18 cellular contexts compared by ENCODE assay signal in the genomic region with DNA sequence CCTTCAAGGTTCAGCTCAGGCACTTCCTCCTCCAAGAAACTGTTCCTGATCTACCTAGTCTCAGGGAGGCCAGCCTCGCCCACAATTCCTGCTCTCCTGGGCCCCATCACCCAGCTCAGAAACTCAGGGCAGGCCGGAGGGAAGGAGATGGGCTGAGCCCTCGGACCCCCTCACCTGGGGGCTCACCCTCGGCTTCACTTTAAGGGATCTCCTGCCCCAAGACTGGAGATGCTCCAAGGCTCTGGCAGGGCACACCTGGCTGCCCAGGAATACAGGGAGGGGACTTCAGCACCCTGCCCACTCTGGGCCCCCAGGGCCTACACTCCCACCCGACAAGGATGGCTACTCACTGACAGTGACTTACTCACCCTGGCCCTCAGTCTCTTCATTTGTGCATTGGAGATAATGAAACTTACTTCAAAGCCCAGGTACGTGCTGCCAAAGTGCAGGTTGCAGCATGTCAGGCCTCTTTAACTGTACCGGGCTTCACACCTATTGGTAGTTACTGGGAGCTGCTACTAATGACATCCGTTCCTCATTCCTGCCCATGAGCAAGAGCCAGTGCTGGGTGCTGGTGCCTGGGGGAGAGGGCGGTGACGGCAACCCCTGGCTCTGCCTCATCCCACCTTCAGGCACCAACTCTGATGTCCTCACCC. TPM values are rescaled to one million over a fixed set of nuclear protein-coding genes. Genes with fewer than 3 reads are reported as not detected.
DNase-seq lines count a peak whose midpoint lies in the region; ATAC-seq, FAIRE-seq and TF ChIP-seq lines count a peak whose summit lies in the region.
"Had no signal": no experiment of that assay in that cellular context is flagged by ENCODE, and none has a peak within 500 bp of the region (broad histone marks: within the 10 kb centered on the region; RNA-seq: fewer than 3 reads in every experiment).

No MANE protein-coding gene starts in this region.

- H2AK9ac ChIP-seq in IMR-90 (replicated peaks; ENCODE audit: low read depth, low read length, poor library complexity), result no peak overlapping the region

- H3K23ac ChIP-seq in IMR-90 (ENCODE audit: low read depth, low read length) (no peak overlapping the region), H1 (ENCODE audit: insufficient read length) (no peak overlapping the region)

- H4K91ac ChIP-seq in IMR-90 (ENCODE audit: insufficient read depth, low read depth, low read length), result no peak overlapping the region
- no peak overlapping the region for H4K91ac ChIP-seq in H1 (replicated peaks; ENCODE audit: insufficient read length, low read length)

- ATAC-seq in IMR-90 (ENCODE audit: low read depth), result no peak
- no peak for ATAC-seq in HG03039 (IDR thresholded peaks at IDR 0.05; ENCODE audit: unreplicated experiment)
- ATAC-seq: Panc1 had no signal

- H3K4ac ChIP-seq in IMR-90 (ENCODE audit: low read depth, low read length) (no peak overlapping the region), H1 (replicated peaks; ENCODE audit: insufficient read length, low read depth, low read length) (no peak overlapping the region)

- POLR2A ChIA-PET in IMR-90 (lab: Charles Lee; ENCODE audit: unreplicated experiment) (no interaction called here), H1 (lab: Charles Lee; ENCODE audit: partially characterized antibody) (interaction anchor here (0.7 to 1.5 kb wide), 3 partner anchors 10 to 49 kb away, joined by 3 to 4 read pairs (median 4); no protein-coding TSS in a partner anchor)

- H2BK20ac ChIP-seq in IMR-90 (ENCODE audit: low read depth, low read length) (no peak overlapping the region), H1 (ENCODE audit: low read length) (no peak overlapping the region)

- H3K9me3 ChIP-seq in IMR-90 (ENCODE audit: control insufficient read depth, insufficient read depth, low read length), result no peaks in the 10 kb centered on the region
- H3K9me3 ChIP-seq in H1 (ENCODE audit: insufficient read depth in 2 of 2, low read depth in 1 of 2, low read length in 1 of 2), result no peaks in the 10 kb centered on the region
- H3K9me3 ChIP-seq in muscle layer of colon (ENCODE audit: low read length), result no peaks in the 10 kb centered on the region
- H3K9me3 ChIP-seq: MG63 had no signal

- no peaks in the 10 kb centered on the region; the same call in 1 of the 2 replicates for H3K4me1 ChIP-seq in IMR-90 (ENCODE audit: control insufficient read depth, insufficient read depth, low read length)
- H3K4me1 ChIP-seq in H1 (replicated peaks in 1 of 4; ENCODE audit: control insufficient read depth in 3 of 4, insufficient read depth in 4 of 4, low read length in 3 of 4), result peaks cover 4 to 14% (median 9%) of the 10 kb centered on the region in 4 experiments
- H3K4me1 ChIP-seq in muscle layer of colon (ENCODE audit: insufficient read depth, low read length), result peaks cover 10% of the 10 kb centered on the region

- no peak overlapping the region for H2AK5ac ChIP-seq in IMR-90 (ENCODE audit: low read depth, low read length)
- H2AK5ac ChIP-seq in H1 (ENCODE audit: low read depth, low read length), result no peak overlapping the region; the same call in 1 of the 2 replicates

- H2BK5ac ChIP-seq in IMR-90 (ENCODE audit: low read depth, low read length, poor library complexity, severe bottlenecking) (no peak overlapping the region), H1 (ENCODE audit: low read depth, low read length) (no peak overlapping the region)

- H3K27ac ChIP-seq in 22Rv1 (peak overlapping the region; percentile 57), IMR-90 (ENCODE audit: insufficient read depth, low read length) (no peak overlapping the region), H1 (ENCODE audit: low read depth, low read length) (no peak overlapping the region), muscle layer of colon (ENCODE audit: low read depth, low read length) (peak overlapping the region; percentile 56)
- H3K27ac ChIP-seq: neural progenitor cell had no signal

- H2BK120ac ChIP-seq in IMR-90 (ENCODE audit: low read depth, low read length) (no peak overlapping the region), H1 (replicated peaks; ENCODE audit: low read depth, low read length) (no peak overlapping the region)

- H3K56ac ChIP-seq in IMR-90 (ENCODE audit: extremely low read depth, insufficient read depth, low read length) (no peak overlapping the region), H1 (replicated peaks; ENCODE audit: insufficient read length, low read depth, low read length) (no peak overlapping the region)

- H4K20me1 ChIP-seq in IMR-90 (ENCODE audit: insufficient read depth, low read length) (no peaks in the 10 kb centered on the region), H1 (replicated peaks in 1 of 2; ENCODE audit: control insufficient read depth in 1 of 2, insufficient read depth in 2 of 2, low read length in 2 of 2) (no peaks in the 10 kb centered on the region)

- peaks cover 2% of the 10 kb centered on the region; the same call in 1 of the 2 replicates for H3K23me2 ChIP-seq in H1 (ENCODE audit: low read depth, low read length)

- BruUV-seq in IMR-90 (replicated peaks; lab: Mats Ljungman, UMichigan), result no TSS peak

- WGBS in IMR-90 (ENCODE audit: extremely low coverage in 2 of 2, insufficient read length in 1 of 2), 2 experiments, result 90% methylated on average over 2 of the region's 10 CpGs; no CpG with 5 or more reads in 1 of the 2 experiments
- 83% methylated on average over 8 of the region's 10 CpGs; no CpG with 5 or more reads in 1 of the 2 experiments for WGBS in H1 (ENCODE audit: extremely low coverage in 1 of 2, insufficient coverage in 1 of 2, insufficient read length in 1 of 2, insufficient replicate concordance in 2 of 2, low coverage in 1 of 2, low lambda C conversion rate in 2 of 2, missing lambda C conversion rate in 1 of 2), 2 experiments

- H3K36me3 ChIP-seq in IMR-90 (ENCODE audit: control insufficient read depth, insufficient read depth, low read length) (no peaks in the 10 kb centered on the region), H1 (ENCODE audit: control insufficient read depth in 2 of 4, insufficient read depth in 4 of 4, low read length in 3 of 4) (no peaks in the 10 kb centered on the region), muscle layer of colon (ENCODE audit: insufficient read depth, low read length) (no peaks in the 10 kb centered on the region)
- H3K36me3 ChIP-seq: MG63, neural progenitor cell had no signal

- in situ Hi-C loops in IMR-90 (cut with MboI; ENCODE audit: low sequenced_read_pairs), result no loop called here

- H3K9me1 ChIP-seq in IMR-90 (ENCODE audit: insufficient read depth, low read length), result no peaks in the 10 kb centered on the region

- dilution Hi-C loops in IMR-90 (cut with HindIII; ENCODE audit: low sequenced_read_pairs, unreplicated experiment), result no loop called here

- TF ChIP-seq EP300 in H1 (IDR thresholded peaks at IDR 0.05; ENCODE audit: borderline replicate concordance in 1 of 2, low read depth in 2 of 2, low read length in 2 of 2), result no peak

- H3K79me1 ChIP-seq in IMR-90 (ENCODE audit: low read depth in 1 of 2, low read length in 2 of 2), result no peaks in the 10 kb centered on the region
- H3K79me1 ChIP-seq in H1 (ENCODE audit: low read depth, low read length), result no peaks in the 10 kb centered on the region

- peak overlapping the region; percentile 24 for H2AFZ ChIP-seq in IMR-90 (replicated peaks; ENCODE audit: low read length, poor library complexity)
- no peak overlapping the region for H2AFZ ChIP-seq in H1 (ENCODE audit: low read length)
- H2AFZ ChIP-seq: neural progenitor cell had no signal

- H4K8ac ChIP-seq in IMR-90 (ENCODE audit: low read depth in 2 of 2, low read length in 2 of 2) (no peak overlapping the region), H1 (ENCODE audit: extremely low read depth, insufficient read depth, low read length) (no peak overlapping the region)

- TF ChIP-seq CTCF in 22Rv1 (IDR thresholded peaks at IDR 0.05) (no peak), IMR-90 (conservative IDR thresholded peaks at IDR 0.05; ENCODE audit: low read depth, low read length) (no peak), H1 (IDR thresholded peaks at IDR 0.05; ENCODE audit: control extremely low read depth in 1 of 3, insufficient read depth in 1 of 3, low read depth in 1 of 3, low read length in 3 of 3) (no peak)

- intact Hi-C loops in IMR-90 (cut with micrococcal nuclease), result no loop called here

- H3K4me3 ChIP-seq in IMR-90 (ENCODE audit: insufficient read depth, low read depth, low read length), result no peak overlapping the region
- no peak overlapping the region for H3K4me3 ChIP-seq in H1 (ENCODE audit: extremely low read depth in 1 of 4, insufficient read depth in 2 of 4, low read depth in 3 of 4, low read length in 4 of 4)
- no peak overlapping the region for H3K4me3 ChIP-seq in muscle layer of colon (ENCODE audit: low read depth in 1 of 2, low read length in 2 of 2)
- H3K4me3 ChIP-seq: MG63, neural progenitor cell had no signal

- TF ChIP-seq POLR2A in IMR-90 (IDR thresholded peaks at IDR 0.05; ENCODE audit: low read depth, low read length) (no peak), H1 (IDR thresholded peaks at IDR 0.05; ENCODE audit: control extremely low read depth in 1 of 2, low read depth in 2 of 2, low read length in 2 of 2) (no peak)

- DNase-seq in IMR-90 (no peak), H1 (ENCODE audit: low read depth in 1 of 2, low spot score in 2 of 2) (no peak), 8988T (no peak), NCI-H1092 treated with DMSO at 0.1 percent for 48 hours (lab: John Stamatoyannopoulos, UW) (no peak)
- DNase-seq: activated CD4-positive, alpha-beta T cell treated with anti-CD3 and anti-CD28 coated beads, Interleukin-2, amount 10 ng/mL, durations not matched to agents 7 days and 5 days; activated naive CD4-positive, alpha-beta T cell; dermis blood vessel endothelial cell; glutamatergic neuron; NCI-H748 treated with DMSO at 0.1 percent for 48 hours; stimulated activated CD4-positive, alpha-beta T cell treated with anti-CD3 and anti-CD28 coated beads, Interleukin-2, amount 100 ng/mL, for 24 hours; SW 1271 had no signal

- H3K79me2 ChIP-seq in H1 (ENCODE audit: control insufficient read depth in 1 of 2, insufficient read depth in 2 of 2, low read length in 2 of 2), result no peaks in the 10 kb centered on the region

- TF ChIP-seq RAD21 in IMR-90 (IDR thresholded peaks at IDR 0.05; ENCODE audit: low read length) (no peak), H1 (IDR thresholded peaks at IDR 0.05 in 1 of 2, conservative IDR thresholded peaks at IDR 0.05 in 1 of 2; ENCODE audit: low read depth in 2 of 2, low read length in 2 of 2) (no peak)

- H3K27me3 ChIP-seq in IMR-90 (ENCODE audit: control insufficient read depth, insufficient read depth, low read length) (no peaks in the 10 kb centered on the region; the same call in 1 of the 2 replicates), H1 (replicated peaks in 1 of 4; ENCODE audit: control insufficient read depth in 3 of 4, extremely low read depth in 1 of 4, insufficient read depth in 3 of 4, low read length in 3 of 4) (no peaks in the 10 kb centered on the region; a peak in 1 of 7 replicates), muscle layer of colon (ENCODE audit: control insufficient read depth in 1 of 2, insufficient read depth in 2 of 2, low read length in 2 of 2) (no peaks in the 10 kb centered on the region)
- H3K27me3 ChIP-seq: MG63, neural progenitor cell had no signal

- no peak overlapping the region for H3K14ac ChIP-seq in IMR-90 (replicated peaks; ENCODE audit: low read depth, low read length)
- no peak overlapping the region for H3K14ac ChIP-seq in H1 (ENCODE audit: insufficient read length)

- CTCF ChIA-PET in IMR-90 (lab: Yijun Ruan, JAX) (no interaction called here), H1 (lab: Charles Lee; ENCODE audit: partially characterized antibody) (interaction anchor here (0.9 to 3.6 kb wide), 8 partner anchors 10 to 95 kb away, joined by 3 to 16 read pairs (median 4); no protein-coding TSS in a partner anchor)

- no peak for FAIRE-seq in H1 (lab: Jason Lieb, UNC)
- FAIRE-seq: D721Med had no signal

- no peak overlapping the region for H3K4me2 ChIP-seq in IMR-90 (ENCODE audit: low read depth, low read length)
- H3K4me2 ChIP-seq in H1 (ENCODE audit: insufficient read depth in 1 of 2, low read depth in 2 of 2, low read length in 2 of 2), result no peak overlapping the region
- H3K4me2 ChIP-seq: neural progenitor cell had no signal

- H3K9ac ChIP-seq in IMR-90 (ENCODE audit: low read depth, low read length) (no peak overlapping the region), H1 (replicated peaks in 1 of 4; ENCODE audit: extremely low read depth in 1 of 4, low read depth in 3 of 4, low read length in 3 of 4) (no peak overlapping the region), muscle layer of colon (ENCODE audit: low read length) (no peak overlapping the region)
- H3K9ac ChIP-seq: neural progenitor cell had no signal

- H4K5ac ChIP-seq in IMR-90 (ENCODE audit: low read depth, low read length) (no peak overlapping the region), H1 (ENCODE audit: insufficient read length, low read depth, low read length) (no peak overlapping the region)

- no peak overlapping the region for H2BK15ac ChIP-seq in IMR-90 (ENCODE audit: low read depth, low read length)
- H2BK15ac ChIP-seq in H1 (ENCODE audit: low read length), result 0 out of 2 replicates have a peak overlapping the region, but pooled peaks have one; percentile 81

- H3K18ac ChIP-seq in IMR-90 (ENCODE audit: low read depth, low read length) (no peak overlapping the region), H1 (ENCODE audit: extremely low read depth, low read length) (peak overlapping the region; percentile 32; the same call in 1 of the 2 replicates)

- peak overlapping the region; percentile 84; the same call in 1 of the 2 replicates for H2BK12ac ChIP-seq in H1 (ENCODE audit: low read depth, low read length)

RNA-seq across cellular contexts. Expression of a gene that starts 21.0 kb away (rescaled TPM):
- total RNA-seq in IMR-90 (2012; rRNA removed), result 1.6 and 2.2 TPM in 2 replicates
- polyA plus RNA-seq in IMR-90 (2012; rRNA removed), result 2.8 and 3.7 TPM in 2 replicates
- 0.86 and 1.6 TPM in 2 replicates for polyA plus RNA-seq in IMR-90 (2012; cell fraction: cytosol; rRNA removed)
- polyA plus RNA-seq in IMR-90 (2012; cell fraction: nucleus; rRNA removed; ENCODE audit: low replicate concordance), result 16.1 and 16.3 TPM in 2 replicates
- total RNA-seq in H1 (2021; fragmentation: NEBNext Ultra II Directional; extraction: Animal tissue kit (Norgen Biotek cat#: 25700)), result 8.9 and 9.7 TPM in 2 replicates
- polyA plus RNA-seq in H1 (2011; rRNA removed), result 2.6 and 4.5 TPM in 2 replicates
- polyA plus RNA-seq in H1 (2011; cell fraction: cytosol; rRNA removed), result 2.7 TPM
- polyA plus RNA-seq in H1 (2011; cell fraction: nucleus; rRNA removed), result 9.9 TPM
- polyA plus RNA-seq in H1 (2012, experiment 1 of 2), result 5.3 to 8.0 TPM (median 5.5 TPM) in 4 replicates
- polyA plus RNA-seq in H1 (2012, experiment 2 of 2), result 2.4 TPM
- polyA plus RNA-seq in H1 (2013, experiment 1 of 2), result 4.8 TPM
- polyA plus RNA-seq in H1 (2013, experiment 2 of 2), result 5.1 TPM
- polyA minus RNA-seq in H1 (2011; rRNA and poly(A)+ RNA removed), result 5.4 and 9.3 TPM in 2 replicates
- polyA minus RNA-seq in H1 (2011; cell fraction: cytosol; rRNA and poly(A)+ RNA removed), result 5.7 TPM
- 7.7 TPM for polyA minus RNA-seq in H1 (2011; cell fraction: nucleus; rRNA and poly(A)+ RNA removed)

RNA-seq across cellular contexts. Expression of a gene that starts 59.9 kb away (rescaled TPM):
- under 0.01 and 0.18 TPM in 2 replicates for total RNA-seq in IMR-90 (2012; rRNA removed)
- polyA plus RNA-seq in IMR-90 (2012; rRNA removed), result 0.07 and 0.09 TPM in 2 replicates
- 0.02 and 0.51 TPM in 2 replicates for polyA plus RNA-seq in IMR-90 (2012; cell fraction: cytosol; rRNA removed)
- 0.10 and 0.30 TPM in 2 replicates for polyA plus RNA-seq in IMR-90 (2012; cell fraction: nucleus; rRNA removed; ENCODE audit: low replicate concordance)
- total RNA-seq in H1 (2021; fragmentation: NEBNext Ultra II Directional; extraction: Animal tissue kit (Norgen Biotek cat#: 25700)), result not detected in 2 replicates
- polyA plus RNA-seq in H1 (2011; rRNA removed), result not detected in 2 replicates
- 0.03 TPM for polyA plus RNA-seq in H1 (2011; cell fraction: cytosol; rRNA removed)
- not detected for polyA plus RNA-seq in H1 (2011; cell fraction: nucleus; rRNA removed)
- polyA plus RNA-seq in H1 (2012, experiment 1 of 2), result not detected in 4 replicates
- not detected for polyA plus RNA-seq in H1 (2012, experiment 2 of 2)
- polyA plus RNA-seq in H1 (2013, experiment 1 of 2), result under 0.01 TPM
- polyA plus RNA-seq in H1 (2013, experiment 2 of 2), result 0.02 TPM
- polyA minus RNA-seq in H1 (2011; rRNA and poly(A)+ RNA removed), result 0.16 TPM in 1 of 2 replicates, not detected in the other
- not detected for polyA minus RNA-seq in H1 (2011; cell fraction: cytosol; rRNA and poly(A)+ RNA removed)
- 0.20 TPM for polyA minus RNA-seq in H1 (2011; cell fraction: nucleus; rRNA and poly(A)+ RNA removed)

Comparison
In these comparisons a context has a peak if more than half of its experiments do, and no peak if none do; other contexts are left out.
1. H3K27ac ChIP-seq: peak in 22Rv1 (single experiment) and muscle layer of colon (single experiment); none in IMR-90 (single experiment) and H1 (single experiment).